Comparison of ENCODE assay signal across 19 cellular contexts in genomic region chr9:118558026-118558425, GRCh38.
"Had no signal": no experiment of that assay in that cellular context is flagged by ENCODE, and none has a peak within 500 bp of the region (broad histone marks: within the 10 kb centered on the region; RNA-seq: fewer than 3 reads in every experiment).

No MANE protein-coding gene starts in this region.

- DNase-seq: dorsolateral prefrontal cortex; effector CD8-positive, alpha-beta T cell; gastrocnemius medialis; glutamatergic neuron; islet precursor cell; left cardiac atrium; left ventricle myocardium superior; mesendoderm; naive B cell; occipital lobe; pancreas; retina; right lobe of liver; stimulated activated CD4-positive, alpha-beta T cell treated with anti-CD3 and anti-CD28 coated beads, Interleukin-4, amount 100 ng/mL, for 24 hours; tibial artery; upper lobe of left lung; uterus had no signal

- ATAC-seq: esophagus mucosa; gastrocnemius medialis; left cardiac atrium; left ventricle myocardium superior; pancreas; right lobe of liver; stimulated activated memory B cell treated with anti-CD40 and anti-IgM and Interleukin-4, amounts not matched to agents 10 μg/mL and 1 μg/mL and 100 μg/mL, for 72 hours had no signal
